In the genomic region with DNA sequence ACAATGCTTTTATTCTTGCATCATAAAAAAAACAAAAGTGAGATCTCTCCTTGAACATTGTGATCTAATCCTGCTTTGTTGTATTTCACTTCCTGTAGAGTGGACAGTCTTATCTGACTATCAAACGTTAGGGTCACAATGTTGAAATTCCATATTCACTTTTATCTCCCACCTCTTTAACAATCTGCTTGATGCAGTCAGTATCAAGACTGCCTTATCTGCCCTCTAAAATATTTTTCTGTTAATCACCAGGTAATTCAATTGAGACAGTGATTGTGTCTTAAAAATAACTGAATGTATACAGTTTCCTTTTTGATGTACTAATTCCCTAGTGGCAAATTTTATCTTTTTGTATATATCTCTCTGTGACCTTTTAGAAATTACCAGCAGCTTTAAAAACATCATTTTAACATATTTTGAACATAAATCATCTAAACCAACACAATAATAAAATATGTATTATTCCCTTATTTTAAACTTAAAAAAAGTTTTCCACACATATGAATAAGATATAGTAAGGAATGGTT, we compare ENCODE assay signal across 27 cellular contexts.
"Had no signal": no experiment of that assay in that cellular context is flagged by ENCODE, and none has a peak within 500 bp of the region (broad histone marks: within the 10 kb centered on the region; RNA-seq: fewer than 3 reads in every experiment).

No MANE protein-coding gene starts in this region.

- H3K4me1 ChIP-seq: esophagus muscularis mucosa, parathyroid adenoma, right lobe of liver, suprapubic skin, transverse colon, upper lobe of right lung, uterus had no signal

- ATAC-seq: left lobe of liver; mucosa of descending colon; natural killer cell treated with Interleukin-12 subunit alpha and Interleukin-12 subunit beta and Interleukin-15 and Interleukin-18, amount 100 ng/mL, for 72 hours; right lobe of liver; stimulated activated naive B cell treated with anti-CD40 and anti-IgM and Interleukin-4, amounts not matched to agents 10 μg/mL and 1 μg/mL and 100 μg/mL, for 72 hours; upper lobe of right lung had no signal

- H3K27me3 ChIP-seq: esophagus muscularis mucosa, neutrophil, right lobe of liver, suprapubic skin, transverse colon, uterus had no signal

- DNase-seq: effector CD8-positive, alpha-beta T cell; endodermal cell; foreskin melanocyte; hypothalamus; immature natural killer cell; islet precursor cell; mucosa of descending colon; naive B cell; right lobe of liver; small intestine; stimulated activated CD4-positive, alpha-beta T cell treated with anti-CD3 and anti-CD28 coated beads, Interleukin-15, amount 100 ng/mL, for 24 hours; stimulated activated CD4-positive, alpha-beta T cell treated with anti-CD3 and anti-CD28 coated beads, Interleukin-2, amount 100 ng/mL, for 48 hours; stimulated activated naive B cell treated with anti-CD40 and anti-IgM and Interleukin-4, amounts not matched to agents 10 μg/mL and 1 μg/mL and 100 μg/mL, for 72 hours; transverse colon; upper lobe of right lung; uterus had no signal

- H3K36me3 ChIP-seq: esophagus muscularis mucosa, neutrophil, right lobe of liver, suprapubic skin, transverse colon, upper lobe of right lung, uterus had no signal

- H3K27ac ChIP-seq: esophagus muscularis mucosa, neutrophil, parathyroid adenoma, right lobe of liver, suprapubic skin, transverse colon, upper lobe of right lung, uterus had no signal

- H3K27me3 Mint-ChIP-seq: memory B cell; naive B cell; progenitor cell of endocrine pancreas; stimulated activated naive B cell treated with anti-CD40 and anti-IgM and Interleukin-4, amounts not matched to agents 10 μg/mL and 1 μg/mL and 100 μg/mL, for 72 hours; stimulated activated naive CD8-positive, alpha-beta T cell treated with anti-CD3 and anti-CD28 coated beads, Interleukin-15, Interleukin-2, amounts not matched to agents 100 ng/mL and 50 ng/mL, for 24 hours had no signal

- H3K36me3 Mint-ChIP-seq: immature natural killer cell; memory B cell; naive B cell; natural killer cell treated with Interleukin-12 subunit alpha and Interleukin-12 subunit beta and Interleukin-15 and Interleukin-18, amount 100 ng/mL, for 72 hours; stimulated activated naive B cell treated with anti-CD40 and anti-IgM and Interleukin-4, amounts not matched to agents 10 μg/mL and 1 μg/mL and 100 μg/mL, for 72 hours had no signal

- H3K4me3 ChIP-seq: esophagus muscularis mucosa, lung, mucosa of descending colon, right lobe of liver, suprapubic skin, transverse colon, upper lobe of right lung, uterus had no signal

- H3K9me3 ChIP-seq: esophagus muscularis mucosa, mucosa of descending colon, neutrophil, right lobe of liver, suprapubic skin, transverse colon, upper lobe of right lung, uterus had no signal

- H3K9me3 Mint-ChIP-seq: endodermal cell; neural crest cell; stimulated activated naive CD8-positive, alpha-beta T cell treated with anti-CD3 and anti-CD28 coated beads, Interleukin-15, Interleukin-2, amounts not matched to agents 100 ng/mL and 50 ng/mL, for 24 hours had no signal

- H3K4me1 Mint-ChIP-seq: endodermal cell; immature natural killer cell; memory B cell; naive B cell; stimulated activated naive B cell treated with anti-CD40 and anti-IgM and Interleukin-4, amounts not matched to agents 10 μg/mL and 1 μg/mL and 100 μg/mL, for 72 hours had no signal

- H3K4me3 Mint-ChIP-seq: endodermal cell; immature natural killer cell; memory B cell; naive B cell; natural killer cell treated with Interleukin-12 subunit alpha and Interleukin-12 subunit beta and Interleukin-15 and Interleukin-18, amount 100 ng/mL, for 72 hours; neural crest cell; stimulated activated naive B cell treated with anti-CD40 and anti-IgM and Interleukin-4, amounts not matched to agents 10 μg/mL and 1 μg/mL and 100 μg/mL, for 72 hours; stimulated activated naive CD8-positive, alpha-beta T cell treated with anti-CD3 and anti-CD28 coated beads, Interleukin-15, Interleukin-2, amounts not matched to agents 100 ng/mL and 50 ng/mL, for 24 hours had no signal

- H3K27ac Mint-ChIP-seq: endodermal cell; immature natural killer cell; memory B cell; naive B cell; natural killer cell treated with Interleukin-12 subunit alpha and Interleukin-12 subunit beta and Interleukin-15 and Interleukin-18, amount 100 ng/mL, for 72 hours; progenitor cell of endocrine pancreas; stimulated activated naive B cell treated with anti-CD40 and anti-IgM and Interleukin-4, amounts not matched to agents 10 μg/mL and 1 μg/mL and 100 μg/mL, for 72 hours; stimulated activated naive CD8-positive, alpha-beta T cell treated with anti-CD3 and anti-CD28 coated beads, Interleukin-15, Interleukin-2, amounts not matched to agents 100 ng/mL and 50 ng/mL, for 24 hours had no signal
